ENCODE assay signal across 9 cellular contexts in the genomic region with DNA sequence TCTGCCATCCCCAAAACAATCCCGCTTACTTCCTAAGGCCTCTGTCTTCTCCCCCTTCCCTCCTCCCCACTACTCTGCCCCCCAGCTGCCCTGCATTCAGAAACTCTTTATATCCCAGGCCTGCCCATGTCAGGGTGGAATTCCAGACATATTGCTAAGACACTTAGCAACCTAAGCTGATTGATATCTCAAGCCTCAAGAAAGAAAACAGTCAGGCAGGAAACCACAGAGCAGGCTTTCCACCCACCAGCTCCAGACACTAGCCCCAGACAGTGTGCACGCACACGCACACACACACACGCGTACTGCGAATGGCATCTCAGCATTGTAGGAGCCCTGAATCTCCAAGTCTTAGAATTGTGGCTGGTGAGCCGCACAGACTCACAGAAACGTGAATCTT. TPM values are rescaled to one million over a fixed set of nuclear protein-coding genes. Genes with fewer than 3 reads are reported as not detected.
DNase-seq lines count a peak whose midpoint lies in the region; TF ChIP-seq lines count a peak whose summit lies in the region.
"Had no signal": no experiment of that assay in that cellular context is flagged by ENCODE, and none has a peak within 500 bp of the region (broad histone marks: within the 10 kb centered on the region; RNA-seq: fewer than 3 reads in every experiment).

No MANE protein-coding gene starts in this region.

- TF ChIP-seq POLR2A in vagina (IDR thresholded peaks at IDR 0.05) (no peak), esophagus squamous epithelium (IDR thresholded peaks at IDR 0.05) (no peak)

- H3K36me3 ChIP-seq in vagina: peaks cover 0 to 19% of the 10 kb centered on the region in 2 donors
- peaks cover 0 to 6% (median 0%) of the 10 kb centered on the region in 3 donors for H3K36me3 ChIP-seq in esophagus squamous epithelium
- H3K36me3 ChIP-seq: neutrophil had no signal

- H3K27me3 ChIP-seq in vagina: no peaks in the 10 kb centered on the region
- no peaks in the 10 kb centered on the region for H3K27me3 ChIP-seq in esophagus squamous epithelium

- H3K27ac ChIP-seq in vagina (peak overlapping the region; percentile 71), esophagus squamous epithelium (no peak overlapping the region)
- H3K27ac ChIP-seq: neutrophil had no signal

- WGBS in esophagus squamous epithelium, 2 donors: 39 to 75% methylated on average over 8 of the region's 8 CpGs

- no peak for TF ChIP-seq CTCF in vagina (IDR thresholded peaks at IDR 0.05)
- TF ChIP-seq CTCF in esophagus squamous epithelium (IDR thresholded peaks at IDR 0.05): no peak

- H3K4me1 ChIP-seq in vagina: peaks cover 59% of the 10 kb centered on the region
- peaks cover 20 to 64% (median 32%) of the 10 kb centered on the region in 3 donors for H3K4me1 ChIP-seq in esophagus squamous epithelium

- no peaks in the 10 kb centered on the region for H3K9me3 ChIP-seq in vagina
- H3K9me3 ChIP-seq in esophagus squamous epithelium: no peaks in the 10 kb centered on the region
- H3K9me3 ChIP-seq: neutrophil had no signal

- H3K4me3 ChIP-seq in vagina: no peak overlapping the region
- H3K4me3 ChIP-seq in esophagus squamous epithelium: no peak overlapping the region

- DNase-seq in stimulated activated CD4-positive, alpha-beta T cell treated with anti-CD3 and anti-CD28 coated beads, Interleukin-15, amount 100 ng/mL, for 48 hours (ENCODE audit: low read depth in 2 of 2): peak; percentile 13 to 15
- DNase-seq in stimulated activated CD4-positive, alpha-beta T cell treated with anti-CD3 and anti-CD28 coated beads, Interleukin-4, amount 100 ng/mL, for 24 hours: no peak
- DNase-seq in activated CD4-positive, alpha-beta T cell treated with anti-CD3 and anti-CD28 coated beads, Interleukin-2, amount 50 U/mL, for 48 hours: peak; percentile 13 to 28
- peak; percentile 98 for DNase-seq in iris pigment epithelial cell (ENCODE audit: low read depth)
- peak in 1 of 2 donors; percentile 72 for DNase-seq in vagina (ENCODE audit: extremely low spot score in 2 of 2)
- DNase-seq in retina: no peak
- no peak for DNase-seq in NCI-H2081 (lab: John Stamatoyannopoulos, UW)
- no peak for DNase-seq in esophagus squamous epithelium (lab: John Stamatoyannopoulos, UW)

- intact Hi-C loops in vagina (cut with DNase I) (no loop called here), esophagus squamous epithelium (cut with DNase I) (loop anchor here (10.0 kb wide), 1 partner anchor 55 kb away; no protein-coding TSS in a partner anchor)

RNA-seq across cellular contexts. Expression of gene LPCAT2, which starts 8.9 kb away (rescaled TPM):
- total RNA-seq in vagina (11.3 TPM), esophagus squamous epithelium (10 to 100 TPM; 10.0 to 21.7 (median 16.9) TPM)

RNA-seq across cellular contexts. Expression of gene MMP2, which starts 21.0 kb away (rescaled TPM):
- total RNA-seq in vagina (296 TPM), esophagus squamous epithelium (100 to 1,000 TPM in 2 of 4 donors, 10 to 100 TPM in 1, 1 to 10 TPM in 1; 4.5 to 210 (median 92.7) TPM)

Comparison
In these comparisons a context has a peak if more than half of its experiments do, and no peak if none do; other contexts are left out.
1. DNase-seq: peak in stimulated activated CD4-positive, alpha-beta T cell treated with anti-CD3 and anti-CD28 coated beads, Interleukin-15, amount 100 ng/mL, for 48 hours (2 of 2), activated CD4-positive, alpha-beta T cell treated with anti-CD3 and anti-CD28 coated beads, Interleukin-2, amount 50 U/mL, for 48 hours (2 of 2) and iris pigment epithelial cell (single experiment); none in stimulated activated CD4-positive, alpha-beta T cell treated with anti-CD3 and anti-CD28 coated beads, Interleukin-4, amount 100 ng/mL, for 24 hours (single experiment), retina (single experiment), NCI-H2081 (0 of 2) and esophagus squamous epithelium (single experiment).